20 cellular contexts compared by ENCODE assay signal in genomic region chr2:33322607-33323006, GRCh38.
DNase-seq lines count a peak whose midpoint lies in the region; ATAC-seq and TF ChIP-seq lines count a peak whose summit lies in the region.
"Had no signal": no experiment of that assay in that cellular context is flagged by ENCODE, and none has a peak within 500 bp of the region (broad histone marks: within the 10 kb centered on the region; RNA-seq: fewer than 3 reads in every experiment).

No MANE protein-coding gene starts in this region.

- peak overlapping the region; percentile 3 for H2BK5ac ChIP-seq in IMR-90 (ENCODE audit: low read depth, low read length, poor library complexity, severe bottlenecking)

- no peak for TF ChIP-seq CTCF in heart right ventricle (IDR thresholded peaks at IDR 0.05)
- TF ChIP-seq CTCF in IMR-90 (conservative IDR thresholded peaks at IDR 0.05; ENCODE audit: low read depth, low read length): no peak
- TF ChIP-seq CTCF in vagina (IDR thresholded peaks at IDR 0.05): no peak

- H4K5ac ChIP-seq in IMR-90 (ENCODE audit: low read depth, low read length): no peak overlapping the region; the same call in 1 of the 2 replicates

- POLR2A ChIA-PET in IMR-90 (lab: Charles Lee; ENCODE audit: unreplicated experiment): interaction anchor here (0.6 kb wide), 1 partner anchor 256 kb away, joined by 3 read pairs; no protein-coding TSS in a partner anchor

- no peak for TF ChIP-seq RAD21 in IMR-90 (IDR thresholded peaks at IDR 0.05; ENCODE audit: low read length)

- H3K4me3 ChIP-seq in heart right ventricle (no peak overlapping the region), IMR-90 (ENCODE audit: insufficient read depth, low read depth, low read length) (no peak overlapping the region), vagina (no peak overlapping the region)
- H3K4me3 ChIP-seq: dorsolateral prefrontal cortex, esophagus squamous epithelium had no signal

- H4K20me1 ChIP-seq in IMR-90 (ENCODE audit: insufficient read depth, low read length): 0 out of 2 replicates have a peak, but pooled peaks cover 5% of the 10 kb centered on the region

- no peaks in the 10 kb centered on the region for H3K36me3 Mint-ChIP-seq in effector memory CD8-positive, alpha-beta T cell (ENCODE audit: insufficient read depth)
- H3K36me3 Mint-ChIP-seq: activated naive CD4-positive, alpha-beta T cell treated with anti-CD3 and anti-CD28 coated beads, Interleukin-2, amount 50 U/mL, for 24 hours; T-cell had no signal

- DNase-seq in heart right ventricle: no peak
- no peak for DNase-seq in Right ventricle myocardium superior
- DNase-seq in IMR-90: no peak
- DNase-seq in effector memory CD8-positive, alpha-beta T cell: no peak
- DNase-seq in T1000 (lab: John Stamatoyannopoulos, UW): no peak
- DNase-seq in SHP77 treated with DMSO at 0.1 percent for 48 hours (lab: John Stamatoyannopoulos, UW): no peak
- DNase-seq in vagina (ENCODE audit: extremely low spot score in 2 of 2): no peak
- DNase-seq: activated CD4-positive, CD25-positive, alpha-beta regulatory T cell; activated CD8-positive, alpha-beta memory T cell treated with anti-CD3 and anti-CD28 coated beads, Interleukin-2, amount 50 U/mL, for 4 hours; COR-L47; dorsolateral prefrontal cortex; esophagus squamous epithelium; midbrain; NCI-H2081 treated with DMSO at 0.1 percent for 48 hours; stimulated activated CD4-positive, alpha-beta T cell treated with anti-CD3 and anti-CD28 coated beads, Interleukin-4, amount 100 ng/mL, for 4 hours; T-cell; trophoblast cell had no signal

- peaks cover 20 to 38% of the 10 kb centered on the region in 2 experiments for H3K79me1 ChIP-seq in IMR-90 (ENCODE audit: low read depth in 1 of 2, low read length in 2 of 2)

- no TSS peak for BruUV-seq in IMR-90 (replicated peaks; lab: Mats Ljungman, UMichigan)

- no peak overlapping the region for H2BK20ac ChIP-seq in IMR-90 (ENCODE audit: low read depth, low read length)

- H3K4me2 ChIP-seq in IMR-90 (ENCODE audit: low read depth, low read length): no peak overlapping the region

- H3K23ac ChIP-seq in IMR-90 (ENCODE audit: low read depth, low read length): no peak overlapping the region

- H2BK120ac ChIP-seq in IMR-90 (ENCODE audit: low read depth, low read length): no peak overlapping the region

- no peak overlapping the region for H2AK9ac ChIP-seq in IMR-90 (replicated peaks; ENCODE audit: low read depth, low read length, poor library complexity)

- peak overlapping the region; percentile 12 to 18 for H3K4me3 Mint-ChIP-seq in effector memory CD8-positive, alpha-beta T cell
- H3K4me3 Mint-ChIP-seq: activated naive CD4-positive, alpha-beta T cell treated with anti-CD3 and anti-CD28 coated beads, Interleukin-2, amount 50 U/mL, for 24 hours; T-cell had no signal

- H3K4ac ChIP-seq in IMR-90 (ENCODE audit: low read depth, low read length): no peak overlapping the region

- no peak overlapping the region for H3K18ac ChIP-seq in IMR-90 (ENCODE audit: low read depth, low read length)

- peaks cover 12 to 19% of the 10 kb centered on the region in 2 donors for H3K4me1 Mint-ChIP-seq in effector memory CD8-positive, alpha-beta T cell (ENCODE audit: low read depth in 2 of 2)

- no peaks in the 10 kb centered on the region for H3K9me3 Mint-ChIP-seq in effector memory CD8-positive, alpha-beta T cell
- H3K9me3 Mint-ChIP-seq: activated naive CD4-positive, alpha-beta T cell treated with anti-CD3 and anti-CD28 coated beads, Interleukin-2, amount 50 U/mL, for 24 hours; T-cell had no signal

- intact Hi-C loops in heart right ventricle (cut with DNase I) (no loop called here), Right ventricle myocardium superior (cut with DNase I) (no loop called here), IMR-90 (cut with micrococcal nuclease) (no loop called here), vagina (cut with DNase I) (no loop called here)

- no peak overlapping the region for H3K9ac ChIP-seq in IMR-90 (ENCODE audit: low read depth, low read length)

- no peaks in the 10 kb centered on the region for H3K27me3 Mint-ChIP-seq in effector memory CD8-positive, alpha-beta T cell

- no peak overlapping the region for H4K91ac ChIP-seq in IMR-90 (ENCODE audit: insufficient read depth, low read depth, low read length)

- dilution Hi-C loops in IMR-90 (cut with HindIII; ENCODE audit: low sequenced_read_pairs, unreplicated experiment): no loop called here

- H2AFZ ChIP-seq in IMR-90 (replicated peaks; ENCODE audit: low read length, poor library complexity): no peak overlapping the region

- no peak overlapping the region for H3K56ac ChIP-seq in IMR-90 (ENCODE audit: extremely low read depth, insufficient read depth, low read length)

- H2AK5ac ChIP-seq in IMR-90 (ENCODE audit: low read depth, low read length): no peak overlapping the region

- H4K8ac ChIP-seq in IMR-90 (ENCODE audit: low read depth in 2 of 2, low read length in 2 of 2): no peak overlapping the region

- H3K27me3 ChIP-seq in heart right ventricle (no peaks in the 10 kb centered on the region), IMR-90 (ENCODE audit: control insufficient read depth, insufficient read depth, low read length) (no peaks in the 10 kb centered on the region), vagina (no peaks in the 10 kb centered on the region)
- H3K27me3 ChIP-seq: brain microvascular endothelial cell, dorsolateral prefrontal cortex, esophagus squamous epithelium had no signal

- in situ Hi-C loops in IMR-90 (cut with MboI; ENCODE audit: low sequenced_read_pairs): no loop called here

- 60 to 74% methylated on average over 6 of the region's 6 CpGs for WGBS in heart right ventricle, 2 donors
- WGBS in IMR-90 (ENCODE audit: extremely low coverage in 2 of 2, insufficient read length in 1 of 2), 2 experiments: no CpG with 5 or more reads among the region's 6 CpGs

- no peak for ATAC-seq in heart right ventricle
- no peak for ATAC-seq in Right ventricle myocardium superior (ENCODE audit: poor library complexity)
- ATAC-seq in IMR-90 (ENCODE audit: low read depth): no peak
- no peak for ATAC-seq in effector memory CD8-positive, alpha-beta T cell (replicated peaks)
- ATAC-seq in HG02840 (IDR thresholded peaks at IDR 0.05; ENCODE audit: low FRiP score, unreplicated experiment): no peak
- ATAC-seq: T-cell had no signal

- peaks cover 3 to 47% (median 34%) of the 10 kb centered on the region in 9 donors for H3K4me1 ChIP-seq in heart right ventricle
- H3K4me1 ChIP-seq in IMR-90 (ENCODE audit: control insufficient read depth, insufficient read depth, low read length): peaks cover 14% of the 10 kb centered on the region
- H3K4me1 ChIP-seq in vagina: peaks cover 8% of the 10 kb centered on the region

- peaks cover 12% of the 10 kb centered on the region; the same call in 1 of the 2 replicates for H3K9me1 ChIP-seq in IMR-90 (ENCODE audit: insufficient read depth, low read length)

- CTCF ChIA-PET in IMR-90 (lab: Yijun Ruan, JAX): no interaction called here

- H3K36me3 ChIP-seq in heart right ventricle (peaks cover 0 to 7% (median 0%) of the 10 kb centered on the region in 9 donors), IMR-90 (ENCODE audit: control insufficient read depth, insufficient read depth, low read length) (peaks cover 19% of the 10 kb centered on the region), vagina (no peaks in the 10 kb centered on the region)
- H3K36me3 ChIP-seq: esophagus squamous epithelium had no signal

- peak overlapping the region in 1 of 2 donors; percentile 1 for H3K27ac Mint-ChIP-seq in effector memory CD8-positive, alpha-beta T cell
- H3K27ac Mint-ChIP-seq: activated naive CD4-positive, alpha-beta T cell treated with anti-CD3 and anti-CD28 coated beads, Interleukin-2, amount 50 U/mL, for 24 hours; T-cell had no signal

- peak overlapping the region in 7 of 10 donors; percentile 29 to 68 (median 51) for H3K27ac ChIP-seq in heart right ventricle
- no peak overlapping the region for H3K27ac ChIP-seq in IMR-90 (ENCODE audit: insufficient read depth, low read length)
- H3K27ac ChIP-seq in vagina: no peak overlapping the region
- H3K27ac ChIP-seq: brain microvascular endothelial cell had no signal

- no peak overlapping the region for H3K14ac ChIP-seq in IMR-90 (replicated peaks; ENCODE audit: low read depth, low read length)

- no peak for TF ChIP-seq POLR2A in IMR-90 (IDR thresholded peaks at IDR 0.05; ENCODE audit: low read depth, low read length)
- TF ChIP-seq POLR2A in vagina (IDR thresholded peaks at IDR 0.05): no peak

- no peak overlapping the region for H2BK15ac ChIP-seq in IMR-90 (ENCODE audit: low read depth, low read length)

- H3K9me3 ChIP-seq in heart right ventricle (no peaks in the 10 kb centered on the region), IMR-90 (ENCODE audit: control insufficient read depth, insufficient read depth, low read length) (no peaks in the 10 kb centered on the region), vagina (no peaks in the 10 kb centered on the region)
- H3K9me3 ChIP-seq: esophagus squamous epithelium had no signal

TF ChIP-seq in IMR-90, 13 proteins besides CTCF, POLR2A, EP300 and RAD21:
- no peak for TF ChIP-seq ELK1 (IDR thresholded peaks at IDR 0.05; ENCODE audit: borderline replicate concordance, low read depth, low read length)

Comparison
In these comparisons a context has a peak if more than half of its experiments do, and no peak if none do; other contexts are left out.
1. H3K27ac ChIP-seq: peak in heart right ventricle (7 of 10); none in IMR-90 (single experiment) and vagina (single experiment).